ENCODE assay signal across 1 cellular context in genomic region chr17:77449908-77450741, GRCh38.
TF ChIP-seq lines count a peak whose summit lies in the region.

No MANE protein-coding gene starts in this region.

TF ChIP-seq in K562, 482 proteins besides CTCF, POLR2A, EP300 and RAD21 (continued from another document and continues in another):
- TF ChIP-seq ZNF318 (IDR thresholded peaks at IDR 0.05; ENCODE audit: borderline replicate concordance in 1 of 2, low read depth in 1 of 2) (no peak), PURB (CRISPR knock-in tag; IDR thresholded peaks at IDR 0.05; ENCODE audit: low read depth) (no peak), ELF2 (CRISPR knock-in tag; IDR thresholded peaks at IDR 0.05) (no peak), MIER1 (IDR thresholded peaks at IDR 0.05; ENCODE audit: low read depth) (no peak), RAD51 (IDR thresholded peaks at IDR 0.05; ENCODE audit: borderline replicate concordance, low read depth) (no peak), ZNF764 (CRISPR knock-in tag; IDR thresholded peaks at IDR 0.05; ENCODE audit: low read depth) (no peak), BACH1 (tag; IDR thresholded peaks at IDR 0.05) (no peak), CHD7 (IDR thresholded peaks at IDR 0.05; ENCODE audit: low read depth, low read length) (no peak), MNT (conservative IDR thresholded peaks at IDR 0.05) (peak; percentile 67), ARID4B (CRISPR knock-in tag; IDR thresholded peaks at IDR 0.05) (no peak), BCOR (IDR thresholded peaks at IDR 0.05) (no peak)
